Comparison of ENCODE assay signal across 8 cellular contexts in genomic region chr18:24138281-24138883, GRCh38. TPM values are rescaled to one million over a fixed set of nuclear protein-coding genes. Genes with fewer than 3 reads are reported as not detected.
DNase-seq lines count a peak whose midpoint lies in the region; ATAC-seq and TF ChIP-seq lines count a peak whose summit lies in the region.

No MANE protein-coding gene starts in this region.

- peak overlapping the region; percentile 73 for H3K4me3 ChIP-seq in iPS-18c (ENCODE audit: insufficient read depth, low read depth, low read length)
- peak overlapping the region; percentile 65 to 80 (median 69) for H3K4me3 ChIP-seq in subcutaneous abdominal adipose tissue (ENCODE audit: low read depth in 1 of 5, low read length in 5 of 5)

- peaks cover 26% of the 10 kb centered on the region for H3K27me3 Mint-ChIP-seq in activated CD4-positive, alpha-beta T cell treated with anti-CD3 and anti-CD28 coated beads, Interleukin-2, amount 10 ng/mL, durations not matched to agents 7 days and 5 days
- H3K27me3 Mint-ChIP-seq in activated B cell treated with CpG ODN at 0.5 μM for 24 hours = peaks cover 6% of the 10 kb centered on the region

- peak overlapping the region; percentile 4 for H3K27ac ChIP-seq in subcutaneous abdominal adipose tissue (ENCODE audit: low read depth, low read length)

- H3K27me3 ChIP-seq in subcutaneous abdominal adipose tissue (ENCODE audit: control insufficient read depth in 5 of 5, insufficient read depth in 4 of 5, low read length in 5 of 5) = no peaks in the 10 kb centered on the region

- H3K9ac ChIP-seq in subcutaneous abdominal adipose tissue (ENCODE audit: low read length in 5 of 5) = peak overlapping the region in 4 of 5 donors; percentile 66 to 79 (median 70)

- H3K4me1 ChIP-seq in subcutaneous abdominal adipose tissue (ENCODE audit: control insufficient read depth in 5 of 5, insufficient read depth in 5 of 5, low read length in 5 of 5) = peaks cover 0 to 21% (median 15%) of the 10 kb centered on the region in 5 donors

- DNase-seq in activated CD4-positive, alpha-beta T cell treated with anti-CD3 and anti-CD28 coated beads, Interleukin-2, amount 10 ng/mL, durations not matched to agents 7 days and 5 days = no peak
- DNase-seq in activated CD4-positive, alpha-beta T cell treated with anti-CD3 and anti-CD28 coated beads, Interleukin-2, amount 50 U/mL, for 1 hour = no peak
- DNase-seq in activated B cell treated with CpG ODN at 0.5 μM for 24 hours (no peak), GM10266 (ENCODE audit: extremely low spot score) (no peak), SW 1271 (lab: John Stamatoyannopoulos, UW) (no peak)

- intact Hi-C loops in activated B cell treated with CpG ODN at 0.5 μM for 24 hours (cut with micrococcal nuclease) = loop anchor here (1.0 kb wide), 1 partner anchor 39 kb away; no protein-coding TSS in a partner anchor

- no peaks in the 10 kb centered on the region for H3K9me3 Mint-ChIP-seq in activated CD4-positive, alpha-beta T cell treated with anti-CD3 and anti-CD28 coated beads, Interleukin-2, amount 10 ng/mL, durations not matched to agents 7 days and 5 days
- peaks cover 2% of the 10 kb centered on the region for H3K9me3 Mint-ChIP-seq in activated B cell treated with CpG ODN at 0.5 μM for 24 hours

- H3K4me1 Mint-ChIP-seq in activated CD4-positive, alpha-beta T cell treated with anti-CD3 and anti-CD28 coated beads, Interleukin-2, amount 10 ng/mL, durations not matched to agents 7 days and 5 days = peaks cover 33% of the 10 kb centered on the region
- H3K4me1 Mint-ChIP-seq in activated B cell treated with CpG ODN at 0.5 μM for 24 hours = peaks cover 16% of the 10 kb centered on the region

- CTCF ChIA-PET in activated CD4-positive, alpha-beta T cell treated with anti-CD3 and anti-CD28 coated beads, Interleukin-2, amount 10 ng/mL, durations not matched to agents 7 days and 5 days (lab: Charles Lee) = no interaction called here
- CTCF ChIA-PET in activated B cell treated with CpG ODN at 0.5 μM for 24 hours (lab: Charles Lee) = interaction anchor here (2.1 kb wide), 1 partner anchor 49 kb away, joined by 5 read pairs; no protein-coding TSS in a partner anchor

- no peak for TF ChIP-seq CTCF in activated B cell treated with CpG ODN at 0.5 μM for 24 hours (IDR thresholded peaks at IDR 0.05)
- no peak for TF ChIP-seq CTCF in GM10266 (IDR thresholded peaks at IDR 0.05; ENCODE audit: control insufficient read depth, insufficient read depth, low read depth, missing control alignments)

- POLR2A ChIA-PET in activated CD4-positive, alpha-beta T cell treated with anti-CD3 and anti-CD28 coated beads, Interleukin-2, amount 10 ng/mL, durations not matched to agents 7 days and 5 days (lab: Charles Lee) = no interaction called here
- POLR2A ChIA-PET in activated B cell treated with CpG ODN at 0.5 μM for 24 hours (lab: Charles Lee) = interaction anchor here (0.5 to 1.7 kb wide), 5 partner anchors 31 to 1336 kb away, joined by 3 to 8 read pairs (median 3); no protein-coding TSS in a partner anchor

- H3K36me3 Mint-ChIP-seq in activated CD4-positive, alpha-beta T cell treated with anti-CD3 and anti-CD28 coated beads, Interleukin-2, amount 10 ng/mL, durations not matched to agents 7 days and 5 days (ENCODE audit: low read depth) = peaks cover 34% of the 10 kb centered on the region
- peaks cover 12% of the 10 kb centered on the region for H3K36me3 Mint-ChIP-seq in activated B cell treated with CpG ODN at 0.5 μM for 24 hours (ENCODE audit: low read depth)

- no peak overlapping the region for H3K27ac Mint-ChIP-seq in activated CD4-positive, alpha-beta T cell treated with anti-CD3 and anti-CD28 coated beads, Interleukin-2, amount 10 ng/mL, durations not matched to agents 7 days and 5 days
- H3K27ac Mint-ChIP-seq in activated B cell treated with CpG ODN at 0.5 μM for 24 hours = peak overlapping the region; percentile 50

- H3K36me3 ChIP-seq in subcutaneous abdominal adipose tissue (ENCODE audit: control insufficient read depth in 5 of 5, insufficient read depth in 5 of 5, low read length in 5 of 5) = peaks cover 0 to 2% (median 0%) of the 10 kb centered on the region in 5 donors

- ATAC-seq in activated B cell treated with CpG ODN at 0.5 μM for 24 hours (ENCODE audit: low read depth) = no peak
- ATAC-seq in HG02571 (IDR thresholded peaks at IDR 0.05; ENCODE audit: unreplicated experiment) = no peak

- peak overlapping the region; percentile 77 for H3K4me3 Mint-ChIP-seq in activated CD4-positive, alpha-beta T cell treated with anti-CD3 and anti-CD28 coated beads, Interleukin-2, amount 10 ng/mL, durations not matched to agents 7 days and 5 days
- peak overlapping the region; percentile 87 for H3K4me3 Mint-ChIP-seq in activated B cell treated with CpG ODN at 0.5 μM for 24 hours

- H3K9me3 ChIP-seq in iPS-18c (ENCODE audit: control insufficient read depth, insufficient read depth, low read length) (no peaks in the 10 kb centered on the region), subcutaneous abdominal adipose tissue (ENCODE audit: control insufficient read depth in 5 of 5, low read length in 5 of 5) (no peaks in the 10 kb centered on the region)

RNA-seq across cellular contexts. Expression of gene CABYR, which starts 0.5 kb away (rescaled TPM):
- 1 to 10 TPM; 1.3 TPM for total RNA-seq in activated CD4-positive, alpha-beta T cell treated with anti-CD3 and anti-CD28 coated beads, Interleukin-2, amount 10 ng/mL, durations not matched to agents 7 days and 5 days
- total RNA-seq in activated B cell treated with CpG ODN at 0.5 μM for 24 hours = 2.7 and 2.8 TPM in 2 replicates
